In the genomic region with DNA sequence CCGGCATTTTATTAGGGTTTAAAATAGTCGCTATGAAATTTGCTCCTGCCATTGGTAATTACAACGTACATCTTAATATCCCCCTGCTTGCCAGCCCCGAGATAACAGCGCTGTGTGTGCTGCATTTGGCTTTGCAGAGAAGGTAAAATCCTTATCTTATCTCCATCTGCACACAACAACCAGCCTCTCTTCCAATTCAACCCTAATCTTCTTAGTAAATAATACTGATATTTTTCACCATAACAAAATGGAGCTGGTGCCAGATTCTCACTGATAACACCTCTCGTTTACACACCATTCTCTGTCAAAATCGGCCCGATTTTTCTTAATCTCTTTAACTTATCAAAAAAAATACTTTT, we compare ENCODE assay signal across 23 cellular contexts.
"Had no signal": no experiment of that assay in that cellular context is flagged by ENCODE, and none has a peak within 500 bp of the region (broad histone marks: within the 10 kb centered on the region; RNA-seq: fewer than 3 reads in every experiment).

No MANE protein-coding gene starts in this region.

- H3K36me3 ChIP-seq: gastroesophageal sphincter, neutrophil, right lobe of liver, suprapubic skin, thyroid gland, uterus had no signal

- H3K27ac ChIP-seq: dorsolateral prefrontal cortex, gastroesophageal sphincter, neutrophil, psoas muscle, right lobe of liver, suprapubic skin, thyroid gland, uterus had no signal

- H3K4me3 Mint-ChIP-seq: naive thymus-derived CD8-positive, alpha-beta T cell; stimulated activated effector memory CD8-positive, alpha-beta T cell treated with anti-CD3 and anti-CD28 coated beads, Interleukin-12 subunit alpha, Interleukin-12 subunit beta, amount 100 ng/mL, for 72 hours; type B pancreatic cell had no signal

- H3K9me3 ChIP-seq: mucosa of descending colon, neutrophil, suprapubic skin, thyroid gland, uterus had no signal

- H3K27me3 ChIP-seq: right lobe of liver, thyroid gland, uterus had no signal

- H3K27ac Mint-ChIP-seq: naive thymus-derived CD8-positive, alpha-beta T cell; stimulated activated effector memory CD8-positive, alpha-beta T cell treated with anti-CD3 and anti-CD28 coated beads, Interleukin-12 subunit alpha, Interleukin-12 subunit beta, amount 100 ng/mL, for 72 hours; type B pancreatic cell had no signal

- H3K4me3 ChIP-seq: dorsolateral prefrontal cortex, gastroesophageal sphincter, mucosa of descending colon, psoas muscle, right lobe of liver, suprapubic skin, thyroid gland, uterus had no signal

- DNase-seq: dorsolateral prefrontal cortex; effector CD8-positive, alpha-beta T cell; foreskin fibroblast; glutamatergic neuron; islet precursor cell; mammary epithelial cell; mucosa of descending colon; naive thymus-derived CD8-positive, alpha-beta T cell; psoas muscle; retina; right lobe of liver; stimulated activated CD4-positive, alpha-beta T cell treated with anti-CD3 and anti-CD28 coated beads, Interleukin-4, amount 100 ng/mL, for 1 hour; stimulated activated CD8-positive, alpha-beta memory T cell treated with anti-CD3 and anti-CD28 coated beads, Interleukin-4, amount 100 ng/mL, for 48 hours; stimulated activated naive CD8-positive, alpha-beta T cell treated with anti-CD3 and anti-CD28 coated beads, Interleukin-15, Interleukin-2, amounts not matched to agents 100 U/mL and 50 U/mL, for 24 hours; thyroid gland; uterus had no signal

- H3K4me1 Mint-ChIP-seq: naive thymus-derived CD8-positive, alpha-beta T cell; stimulated activated effector memory CD8-positive, alpha-beta T cell treated with anti-CD3 and anti-CD28 coated beads, Interleukin-12 subunit alpha, Interleukin-12 subunit beta, amount 100 ng/mL, for 72 hours had no signal

- ATAC-seq: esophagus mucosa; gastroesophageal sphincter; left lobe of liver; mucosa of descending colon; naive thymus-derived CD8-positive, alpha-beta T cell; psoas muscle; right lobe of liver; stimulated activated naive CD8-positive, alpha-beta T cell treated with anti-CD3 and anti-CD28 coated beads, Interleukin-15, Interleukin-2, amounts not matched to agents 100 U/mL and 50 U/mL, for 24 hours had no signal

- H3K36me3 Mint-ChIP-seq: stimulated activated effector memory CD8-positive, alpha-beta T cell treated with anti-CD3 and anti-CD28 coated beads, Interleukin-12 subunit alpha, Interleukin-12 subunit beta, amount 100 ng/mL, for 72 hours; type B pancreatic cell had no signal

- H3K4me1 ChIP-seq: gastroesophageal sphincter, psoas muscle, right lobe of liver, suprapubic skin, thyroid gland, uterus had no signal
